1 cellular context compared by ENCODE assay signal in the genomic region with DNA sequence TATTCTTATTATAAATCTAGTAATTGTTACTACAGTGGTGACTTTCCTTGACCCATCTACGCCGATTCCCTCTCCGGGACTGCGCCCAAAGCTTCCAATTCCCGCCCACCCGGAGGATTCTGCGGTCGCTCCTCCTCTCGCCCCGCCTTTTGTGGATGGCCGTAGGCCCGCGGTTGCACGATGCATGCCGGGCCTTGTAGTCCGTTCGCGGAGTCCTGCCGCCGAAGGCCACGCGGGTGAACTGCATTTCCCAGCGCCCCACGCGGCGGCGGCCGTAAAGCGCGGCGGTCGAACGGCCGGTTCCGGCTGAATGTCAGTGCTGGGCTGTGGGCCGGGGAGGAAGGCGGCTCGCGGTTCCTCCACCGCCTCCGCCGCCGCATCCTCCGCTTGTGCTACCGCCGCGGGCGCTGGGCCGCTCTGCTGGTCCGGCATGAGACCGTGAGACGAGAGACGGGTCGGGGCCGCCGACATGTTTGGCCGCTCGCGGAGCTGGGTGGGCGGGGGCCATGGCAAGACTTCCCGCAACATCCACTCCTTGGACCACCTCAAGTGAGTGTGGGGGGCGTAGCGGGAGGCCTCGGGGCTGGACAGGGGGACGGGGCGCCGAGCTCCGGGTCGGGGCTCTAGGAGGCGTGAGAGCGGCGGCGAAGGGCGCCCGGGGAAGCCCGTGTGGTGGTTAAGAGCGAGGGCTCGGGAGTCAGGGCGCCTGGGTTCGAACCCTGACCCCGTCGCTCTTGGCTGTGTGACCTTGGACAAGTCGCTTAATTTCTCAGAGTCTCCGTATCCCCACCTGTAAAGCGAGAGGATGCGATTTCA.
TF ChIP-seq lines count a peak whose summit lies in the region.

A gene with protein sequence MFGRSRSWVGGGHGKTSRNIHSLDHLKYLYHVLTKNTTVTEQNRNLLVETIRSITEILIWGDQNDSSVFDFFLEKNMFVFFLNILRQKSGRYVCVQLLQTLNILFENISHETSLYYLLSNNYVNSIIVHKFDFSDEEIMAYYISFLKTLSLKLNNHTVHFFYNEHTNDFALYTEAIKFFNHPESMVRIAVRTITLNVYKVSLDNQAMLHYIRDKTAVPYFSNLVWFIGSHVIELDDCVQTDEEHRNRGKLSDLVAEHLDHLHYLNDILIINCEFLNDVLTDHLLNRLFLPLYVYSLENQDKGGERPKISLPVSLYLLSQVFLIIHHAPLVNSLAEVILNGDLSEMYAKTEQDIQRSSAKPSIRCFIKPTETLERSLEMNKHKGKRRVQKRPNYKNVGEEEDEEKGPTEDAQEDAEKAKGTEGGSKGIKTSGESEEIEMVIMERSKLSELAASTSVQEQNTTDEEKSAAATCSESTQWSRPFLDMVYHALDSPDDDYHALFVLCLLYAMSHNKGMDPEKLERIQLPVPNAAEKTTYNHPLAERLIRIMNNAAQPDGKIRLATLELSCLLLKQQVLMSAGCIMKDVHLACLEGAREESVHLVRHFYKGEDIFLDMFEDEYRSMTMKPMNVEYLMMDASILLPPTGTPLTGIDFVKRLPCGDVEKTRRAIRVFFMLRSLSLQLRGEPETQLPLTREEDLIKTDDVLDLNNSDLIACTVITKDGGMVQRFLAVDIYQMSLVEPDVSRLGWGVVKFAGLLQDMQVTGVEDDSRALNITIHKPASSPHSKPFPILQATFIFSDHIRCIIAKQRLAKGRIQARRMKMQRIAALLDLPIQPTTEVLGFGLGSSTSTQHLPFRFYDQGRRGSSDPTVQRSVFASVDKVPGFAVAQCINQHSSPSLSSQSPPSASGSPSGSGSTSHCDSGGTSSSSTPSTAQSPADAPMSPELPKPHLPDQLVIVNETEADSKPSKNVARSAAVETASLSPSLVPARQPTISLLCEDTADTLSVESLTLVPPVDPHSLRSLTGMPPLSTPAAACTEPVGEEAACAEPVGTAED (plus strand): TSS at position 316 of the 816 bp plus-strand sequence. CDS start 154 bp downstream, at position 470.

TF ChIP-seq in HEK293, 187 proteins besides CTCF, POLR2A, EP300 and RAD21 (continued from another document and continues in another):
- TF ChIP-seq, protein P1, sequence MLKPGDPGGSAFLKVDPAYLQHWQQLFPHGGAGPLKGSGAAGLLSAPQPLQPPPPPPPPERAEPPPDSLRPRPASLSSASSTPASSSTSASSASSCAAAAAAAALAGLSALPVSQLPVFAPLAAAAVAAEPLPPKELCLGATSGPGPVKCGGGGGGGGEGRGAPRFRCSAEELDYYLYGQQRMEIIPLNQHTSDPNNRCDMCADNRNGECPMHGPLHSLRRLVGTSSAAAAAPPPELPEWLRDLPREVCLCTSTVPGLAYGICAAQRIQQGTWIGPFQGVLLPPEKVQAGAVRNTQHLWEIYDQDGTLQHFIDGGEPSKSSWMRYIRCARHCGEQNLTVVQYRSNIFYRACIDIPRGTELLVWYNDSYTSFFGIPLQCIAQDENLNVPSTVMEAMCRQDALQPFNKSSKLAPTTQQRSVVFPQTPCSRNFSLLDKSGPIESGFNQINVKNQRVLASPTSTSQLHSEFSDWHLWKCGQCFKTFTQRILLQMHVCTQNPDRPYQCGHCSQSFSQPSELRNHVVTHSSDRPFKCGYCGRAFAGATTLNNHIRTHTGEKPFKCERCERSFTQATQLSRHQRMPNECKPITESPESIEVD (tag by site-specific recombination; IDR thresholded peaks at IDR 0.05), result no peak
- TF ChIP-seq, protein P2, sequence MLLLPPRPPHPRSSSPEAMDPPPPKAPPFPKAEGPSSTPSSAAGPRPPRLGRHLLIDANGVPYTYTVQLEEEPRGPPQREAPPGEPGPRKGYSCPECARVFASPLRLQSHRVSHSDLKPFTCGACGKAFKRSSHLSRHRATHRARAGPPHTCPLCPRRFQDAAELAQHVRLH (tag by site-specific recombination; IDR thresholded peaks at IDR 0.05), result no peak
- no peak for TF ChIP-seq ZNF37A (tag by site-specific recombination; IDR thresholded peaks at IDR 0.05)
- TF ChIP-seq ZNF530 (tag by site-specific recombination; IDR thresholded peaks at IDR 0.05; ENCODE audit: low read depth), result no peak
- TF ChIP-seq ZNF654 (tag by site-specific recombination; IDR thresholded peaks at IDR 0.05; ENCODE audit: low read depth), result no peak
- TF ChIP-seq, protein P3, sequence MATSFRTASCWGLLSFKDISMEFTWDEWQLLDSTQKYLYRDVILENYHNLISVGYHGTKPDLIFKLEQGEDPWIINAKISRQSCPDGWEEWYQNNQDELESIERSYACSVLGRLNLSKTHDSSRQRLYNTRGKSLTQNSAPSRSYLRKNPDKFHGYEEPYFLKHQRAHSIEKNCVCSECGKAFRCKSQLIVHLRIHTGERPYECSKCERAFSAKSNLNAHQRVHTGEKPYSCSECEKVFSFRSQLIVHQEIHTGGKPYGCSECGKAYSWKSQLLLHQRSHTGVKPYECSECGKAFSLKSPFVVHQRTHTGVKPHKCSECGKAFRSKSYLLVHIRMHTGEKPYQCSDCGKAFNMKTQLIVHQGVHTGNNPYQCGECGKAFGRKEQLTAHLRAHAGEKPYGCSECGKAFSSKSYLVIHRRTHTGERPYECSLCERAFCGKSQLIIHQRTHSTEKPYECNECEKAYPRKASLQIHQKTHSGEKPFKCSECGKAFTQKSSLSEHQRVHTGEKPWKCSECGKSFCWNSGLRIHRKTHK (tag by site-specific recombination; IDR thresholded peaks at IDR 0.05), result no peak
- TF ChIP-seq, protein P4, sequence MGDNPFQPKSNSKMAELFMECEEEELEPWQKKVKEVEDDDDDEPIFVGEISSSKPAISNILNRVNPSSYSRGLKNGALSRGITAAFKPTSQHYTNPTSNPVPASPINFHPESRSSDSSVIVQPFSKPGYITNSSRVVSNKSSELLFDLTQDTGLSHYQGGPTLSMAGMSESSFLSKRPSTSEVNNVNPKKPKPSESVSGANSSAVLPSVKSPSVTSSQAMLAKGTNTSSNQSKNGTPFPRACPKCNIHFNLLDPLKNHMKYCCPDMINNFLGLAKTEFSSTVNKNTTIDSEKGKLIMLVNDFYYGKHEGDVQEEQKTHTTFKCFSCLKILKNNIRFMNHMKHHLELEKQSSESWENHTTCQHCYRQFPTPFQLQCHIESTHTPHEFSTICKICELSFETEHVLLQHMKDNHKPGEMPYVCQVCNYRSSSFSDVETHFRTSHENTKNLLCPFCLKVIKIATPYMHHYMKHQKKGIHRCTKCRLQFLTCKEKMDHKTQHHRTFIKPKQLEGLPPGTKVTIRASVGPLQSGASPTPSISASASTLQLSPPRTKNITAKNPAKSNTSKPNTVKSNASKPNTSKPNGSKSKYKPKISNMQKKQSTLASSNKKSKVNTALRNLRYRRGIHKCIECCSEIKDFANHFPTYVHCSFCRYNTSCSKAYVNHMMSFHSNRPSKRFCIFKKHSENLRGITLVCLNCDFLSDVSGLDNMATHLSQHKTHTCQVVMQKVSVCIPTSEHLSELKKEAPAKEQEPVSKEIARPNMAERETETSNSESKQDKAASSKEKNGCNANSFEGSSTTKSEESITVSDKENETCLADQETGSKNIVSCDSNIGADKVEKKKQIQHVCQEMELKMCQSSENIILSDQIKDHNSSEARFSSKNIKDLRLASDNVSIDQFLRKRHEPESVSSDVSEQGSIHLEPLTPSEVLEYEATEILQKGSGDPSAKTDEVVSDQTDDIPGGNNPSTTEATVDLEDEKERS (tag by site-specific recombination; IDR thresholded peaks at IDR 0.05), result no peak
- no peak for TF ChIP-seq ZNF555 (tag by site-specific recombination; conservative IDR thresholded peaks at IDR 0.05)
- no peak for TF ChIP-seq ZNF16 (tag by site-specific recombination; IDR thresholded peaks at IDR 0.05; ENCODE audit: low read depth)
- no peak for TF ChIP-seq ZNF19 (tag by site-specific recombination; IDR thresholded peaks at IDR 0.05; ENCODE audit: low read depth)
- peak; percentile 94 for TF ChIP-seq ZFHX2 (tag by site-specific recombination; conservative IDR thresholded peaks at IDR 0.05)
- TF ChIP-seq ZNF114 (tag by site-specific recombination; IDR thresholded peaks at IDR 0.05), result no peak
- TF ChIP-seq ZNF155 (tag by site-specific recombination; IDR thresholded peaks at IDR 0.05), result no peak
- TF ChIP-seq ZFP3 (tag by site-specific recombination; IDR thresholded peaks at IDR 0.05; ENCODE audit: low read depth), result no peak
- no peak for TF ChIP-seq ZNF514 (tag by site-specific recombination; IDR thresholded peaks at IDR 0.05)
- TF ChIP-seq, protein P5, sequence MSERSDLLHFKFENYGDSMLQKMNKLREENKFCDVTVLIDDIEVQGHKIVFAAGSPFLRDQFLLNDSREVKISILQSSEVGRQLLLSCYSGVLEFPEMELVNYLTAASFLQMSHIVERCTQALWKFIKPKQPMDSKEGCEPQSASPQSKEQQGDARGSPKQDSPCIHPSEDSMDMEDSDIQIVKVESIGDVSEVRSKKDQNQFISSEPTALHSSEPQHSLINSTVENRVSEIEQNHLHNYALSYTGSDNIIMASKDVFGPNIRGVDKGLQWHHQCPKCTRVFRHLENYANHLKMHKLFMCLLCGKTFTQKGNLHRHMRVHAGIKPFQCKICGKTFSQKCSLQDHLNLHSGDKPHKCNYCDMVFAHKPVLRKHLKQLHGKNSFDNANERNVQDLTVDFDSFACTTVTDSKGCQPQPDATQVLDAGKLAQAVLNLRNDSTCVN (tag by site-specific recombination; optimal IDR thresholded peaks at IDR 0.05), result peak; percentile 66
- no peak for TF ChIP-seq OSR2 (tag by site-specific recombination; IDR thresholded peaks at IDR 0.05)
- TF ChIP-seq, protein P6, sequence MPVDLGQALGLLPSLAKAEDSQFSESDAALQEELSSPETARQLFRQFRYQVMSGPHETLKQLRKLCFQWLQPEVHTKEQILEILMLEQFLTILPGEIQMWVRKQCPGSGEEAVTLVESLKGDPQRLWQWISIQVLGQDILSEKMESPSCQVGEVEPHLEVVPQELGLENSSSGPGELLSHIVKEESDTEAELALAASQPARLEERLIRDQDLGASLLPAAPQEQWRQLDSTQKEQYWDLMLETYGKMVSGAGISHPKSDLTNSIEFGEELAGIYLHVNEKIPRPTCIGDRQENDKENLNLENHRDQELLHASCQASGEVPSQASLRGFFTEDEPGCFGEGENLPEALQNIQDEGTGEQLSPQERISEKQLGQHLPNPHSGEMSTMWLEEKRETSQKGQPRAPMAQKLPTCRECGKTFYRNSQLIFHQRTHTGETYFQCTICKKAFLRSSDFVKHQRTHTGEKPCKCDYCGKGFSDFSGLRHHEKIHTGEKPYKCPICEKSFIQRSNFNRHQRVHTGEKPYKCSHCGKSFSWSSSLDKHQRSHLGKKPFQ (tag by site-specific recombination; IDR thresholded peaks at IDR 0.05), result no peak
- no peak for TF ChIP-seq RBAK (tag by site-specific recombination; IDR thresholded peaks at IDR 0.05)
- TF ChIP-seq ZNF776 (tag by site-specific recombination; IDR thresholded peaks at IDR 0.05; ENCODE audit: borderline replicate concordance), result no peak
- TF ChIP-seq ZNF501 (tag by site-specific recombination; IDR thresholded peaks at IDR 0.05), result peak; percentile 74; the same call in 1 of the 2 replicates
- TF ChIP-seq ZNF626 (tag by site-specific recombination; IDR thresholded peaks at IDR 0.05), result no peak
- TF ChIP-seq ZNF138 (tag by site-specific recombination; IDR thresholded peaks at IDR 0.05; ENCODE audit: borderline replicate concordance), result no peak
- TF ChIP-seq, protein P7, sequence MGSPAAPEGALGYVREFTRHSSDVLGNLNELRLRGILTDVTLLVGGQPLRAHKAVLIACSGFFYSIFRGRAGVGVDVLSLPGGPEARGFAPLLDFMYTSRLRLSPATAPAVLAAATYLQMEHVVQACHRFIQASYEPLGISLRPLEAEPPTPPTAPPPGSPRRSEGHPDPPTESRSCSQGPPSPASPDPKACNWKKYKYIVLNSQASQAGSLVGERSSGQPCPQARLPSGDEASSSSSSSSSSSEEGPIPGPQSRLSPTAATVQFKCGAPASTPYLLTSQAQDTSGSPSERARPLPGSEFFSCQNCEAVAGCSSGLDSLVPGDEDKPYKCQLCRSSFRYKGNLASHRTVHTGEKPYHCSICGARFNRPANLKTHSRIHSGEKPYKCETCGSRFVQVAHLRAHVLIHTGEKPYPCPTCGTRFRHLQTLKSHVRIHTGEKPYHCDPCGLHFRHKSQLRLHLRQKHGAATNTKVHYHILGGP (tag by site-specific recombination; IDR thresholded peaks at IDR 0.05), result no peak
- TF ChIP-seq ZNF600 (tag by site-specific recombination; IDR thresholded peaks at IDR 0.05), result 0 out of 2 replicates have a peak, but pooled peaks have one; percentile 69
- peak; percentile 23; the same call in 1 of the 2 replicates for TF ChIP-seq ZBTB8A (tag by site-specific recombination; IDR thresholded peaks at IDR 0.05)
- TF ChIP-seq, protein P8, sequence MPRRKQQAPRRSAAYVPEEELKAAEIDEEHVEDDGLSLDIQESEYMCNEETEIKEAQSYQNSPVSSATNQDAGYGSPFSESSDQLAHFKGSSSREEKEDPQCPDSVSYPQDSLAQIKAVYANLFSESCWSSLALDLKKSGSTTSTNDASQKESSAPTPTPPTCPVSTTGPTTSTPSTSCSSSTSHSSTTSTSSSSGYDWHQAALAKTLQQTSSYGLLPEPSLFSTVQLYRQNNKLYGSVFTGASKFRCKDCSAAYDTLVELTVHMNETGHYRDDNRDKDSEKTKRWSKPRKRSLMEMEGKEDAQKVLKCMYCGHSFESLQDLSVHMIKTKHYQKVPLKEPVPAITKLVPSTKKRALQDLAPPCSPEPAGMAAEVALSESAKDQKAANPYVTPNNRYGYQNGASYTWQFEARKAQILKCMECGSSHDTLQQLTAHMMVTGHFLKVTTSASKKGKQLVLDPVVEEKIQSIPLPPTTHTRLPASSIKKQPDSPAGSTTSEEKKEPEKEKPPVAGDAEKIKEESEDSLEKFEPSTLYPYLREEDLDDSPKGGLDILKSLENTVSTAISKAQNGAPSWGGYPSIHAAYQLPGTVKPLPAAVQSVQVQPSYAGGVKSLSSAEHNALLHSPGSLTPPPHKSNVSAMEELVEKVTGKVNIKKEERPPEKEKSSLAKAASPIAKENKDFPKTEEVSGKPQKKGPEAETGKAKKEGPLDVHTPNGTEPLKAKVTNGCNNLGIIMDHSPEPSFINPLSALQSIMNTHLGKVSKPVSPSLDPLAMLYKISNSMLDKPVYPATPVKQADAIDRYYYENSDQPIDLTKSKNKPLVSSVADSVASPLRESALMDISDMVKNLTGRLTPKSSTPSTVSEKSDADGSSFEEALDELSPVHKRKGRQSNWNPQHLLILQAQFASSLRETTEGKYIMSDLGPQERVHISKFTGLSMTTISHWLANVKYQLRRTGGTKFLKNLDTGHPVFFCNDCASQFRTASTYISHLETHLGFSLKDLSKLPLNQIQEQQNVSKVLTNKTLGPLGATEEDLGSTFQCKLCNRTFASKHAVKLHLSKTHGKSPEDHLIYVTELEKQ (tag by site-specific recombination; IDR thresholded peaks at IDR 0.05; ENCODE audit: borderline replicate concordance), result no peak; the same call in 1 of the 2 replicates
- 0 out of 2 replicates have a peak, but pooled peaks have one; percentile 15 for TF ChIP-seq GLIS1 (tag by site-specific recombination; IDR thresholded peaks at IDR 0.05)
- no peak for TF ChIP-seq ZNF211 (tag by site-specific recombination; IDR thresholded peaks at IDR 0.05; ENCODE audit: low read depth)
- no peak for TF ChIP-seq MYNN (tag by site-specific recombination; IDR thresholded peaks at IDR 0.05; ENCODE audit: borderline replicate concordance)
- no peak for TF ChIP-seq ZNF10 (tag by site-specific recombination; IDR thresholded peaks at IDR 0.05)
- 0 out of 2 replicates have a peak, but pooled peaks have one; percentile 46 for TF ChIP-seq ZNF785 (tag by site-specific recombination; IDR thresholded peaks at IDR 0.05)
- no peak for TF ChIP-seq BCL11A (tag by site-specific recombination; IDR thresholded peaks at IDR 0.05; ENCODE audit: low read depth)
